In genomic region chr17:82043507-82043906, GRCh38 we compare ENCODE assay signal across 20 cellular contexts. TPM values are rescaled to one million over a fixed set of nuclear protein-coding genes. Genes with fewer than 3 reads are reported as not detected.
"Had no signal": no experiment of that assay in that cellular context is flagged by ENCODE, and none has a peak within 500 bp of the region (broad histone marks: within the 10 kb centered on the region; RNA-seq: fewer than 3 reads in every experiment).

No MANE protein-coding gene starts in this region.

- H3K27me3 Mint-ChIP-seq: naive thymus-derived CD8-positive, alpha-beta T cell had no signal

- ATAC-seq: heart left ventricle; left lobe of liver; mucosa of descending colon; naive thymus-derived CD8-positive, alpha-beta T cell; right cardiac atrium had no signal

- H3K4me3 Mint-ChIP-seq: naive thymus-derived CD8-positive, alpha-beta T cell had no signal

- H3K4me2 ChIP-seq: smooth muscle cell had no signal

- H3K36me3 ChIP-seq: ovary, uterus had no signal

- H3K27ac Mint-ChIP-seq: progenitor cell of endocrine pancreas had no signal

- H3K4me3 ChIP-seq: coronary artery, heart left ventricle, mucosa of descending colon, ovary, smooth muscle cell, tibial artery, upper lobe of left lung, uterus had no signal

- H3K27ac ChIP-seq: coronary artery, heart left ventricle, ovary, tibial artery, upper lobe of left lung, uterus had no signal

- H3K4me1 ChIP-seq: tibial artery, uterus had no signal

- H3K9me3 Mint-ChIP-seq: naive thymus-derived CD8-positive, alpha-beta T cell had no signal

- H3K27me3 ChIP-seq: heart left ventricle, ovary, tibial artery, upper lobe of left lung, uterus had no signal

- H3K9me3 ChIP-seq: heart left ventricle, mucosa of descending colon, ovary, tibial artery, upper lobe of left lung, uterus had no signal

- DNase-seq: effector CD4-positive, alpha-beta T cell; foreskin melanocyte; heart left ventricle; hippocampal formation; islet precursor cell; mammary epithelial cell; mucosa of descending colon; naive thymus-derived CD8-positive, alpha-beta T cell; nucleus accumbens; ovary; right cardiac atrium; stimulated activated CD4-positive, alpha-beta T cell treated with anti-CD3 and anti-CD28 coated beads, Interleukin-2, amount 100 ng/mL, for 48 hours; stimulated activated naive CD4-positive, alpha-beta T cell treated with Interleukin-2 at 50 U/mL for 16 hours; tibial artery; uterus had no signal

RNA-seq across cellular contexts. Expression of gene RAC3, which starts 12.0 kb away (rescaled TPM):
- polyA plus RNA-seq: naive thymus-derived CD8-positive, alpha-beta T cell had no signal
